ENCODE assay signal across 12 cellular contexts in the genomic region with DNA sequence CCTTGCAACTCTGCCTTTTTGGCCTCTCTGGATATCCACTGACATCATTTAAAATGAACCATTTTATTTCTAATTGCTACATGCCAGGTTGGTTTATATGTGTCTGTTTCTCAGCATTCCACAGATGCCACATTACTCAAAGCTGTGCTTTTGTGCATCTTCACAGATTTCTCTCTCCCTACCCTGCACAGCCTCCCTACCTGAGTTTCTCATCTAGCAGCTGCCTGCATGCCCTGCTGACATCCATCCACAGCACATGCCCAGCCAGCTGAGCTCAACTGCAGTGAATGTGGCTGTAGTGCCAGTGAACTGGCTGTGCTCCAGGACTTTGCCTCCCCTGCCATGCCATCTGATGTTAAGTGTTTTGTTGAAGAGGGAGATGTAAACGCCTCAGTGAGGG. TPM values are rescaled to one million over a fixed set of nuclear protein-coding genes. Genes with fewer than 3 reads are reported as not detected.
DNase-seq lines count a peak whose midpoint lies in the region; ATAC-seq and TF ChIP-seq lines count a peak whose summit lies in the region.
"Had no signal": no experiment of that assay in that cellular context is flagged by ENCODE, and none has a peak within 500 bp of the region (broad histone marks: within the 10 kb centered on the region; RNA-seq: fewer than 3 reads in every experiment).

No MANE protein-coding gene starts in this region.

- H3K4me3 Mint-ChIP-seq in H9, result no peak overlapping the region
- H3K4me3 Mint-ChIP-seq: WTC11 had no signal

- H3T11ph ChIP-seq in H9 (ENCODE audit: low read length), result no peak overlapping the region

- H2BK15ac ChIP-seq in H9 (ENCODE audit: low read depth, low read length), result no peak overlapping the region

- H3K23ac ChIP-seq in H9 (ENCODE audit: insufficient read length, low read depth, low read length), result no peak overlapping the region

- no peaks in the 10 kb centered on the region for H3K23me2 ChIP-seq in H9 (ENCODE audit: insufficient read length, low read depth, low read length, poor library complexity, severe bottlenecking)

- no peak overlapping the region for H3K4me3 ChIP-seq in right cardiac atrium (ENCODE audit: low read length)

- H4K20me1 ChIP-seq in H9 (ENCODE audit: control insufficient read depth, insufficient read depth, insufficient read length), result no peaks in the 10 kb centered on the region

- H3K4me1 Mint-ChIP-seq in H9, result peaks cover 43% of the 10 kb centered on the region in 2 experiments

- H3K79me2 ChIP-seq in H9 (ENCODE audit: insufficient read depth, low read length), result peaks cover 6% of the 10 kb centered on the region; the same call in 1 of the 2 replicates

- H3K4me2 ChIP-seq in H9 (ENCODE audit: insufficient read depth, insufficient read length, low read length), result no peak overlapping the region

- no peak overlapping the region for H2BK120ac ChIP-seq in H9 (ENCODE audit: low read depth, low read length, poor library complexity, severe bottlenecking)

- H4K5ac ChIP-seq in H9 (ENCODE audit: insufficient read length, low read depth, low read length), result no peak overlapping the region

- H3K4ac ChIP-seq in H9 (ENCODE audit: low read depth, low read length), result no peak overlapping the region

- H3K9me3 ChIP-seq in H9 (ENCODE audit: control insufficient read depth, low read depth, low read length) (no peaks in the 10 kb centered on the region), right cardiac atrium (ENCODE audit: control insufficient read depth, low read length) (no peaks in the 10 kb centered on the region)

- no peak overlapping the region for H3K27ac ChIP-seq in H9 (ENCODE audit: insufficient read length, low read depth, low read length)
- H3K27ac ChIP-seq in right cardiac atrium (ENCODE audit: low read length), result no peak overlapping the region
- H3K27ac ChIP-seq: RWPE1 had no signal

- no CpG with 5 or more reads among the region's 1 CpG for WGBS in H9 (ENCODE audit: extremely low coverage, insufficient read length, low lambda C conversion rate)
- 63% methylated on average over 1 of the region's 1 CpG for WGBS in right cardiac atrium

- no peak overlapping the region for H2BK5ac ChIP-seq in H9 (ENCODE audit: insufficient read length, low read length)

- H3K27me3 ChIP-seq in H9 (ENCODE audit: insufficient read depth, low read length) (no peaks in the 10 kb centered on the region), right cardiac atrium (ENCODE audit: control insufficient read depth, insufficient read depth) (no peaks in the 10 kb centered on the region)

- peaks cover 4% of the 10 kb centered on the region for H3K79me1 ChIP-seq in H9 (ENCODE audit: insufficient read depth, low read depth, low read length, poor library complexity, severe bottlenecking)

- H2AK5ac ChIP-seq in H9 (ENCODE audit: insufficient read length, low read length), result no peak overlapping the region

- no peak overlapping the region for H2AFZ ChIP-seq in H9 (ENCODE audit: low read length)

- no peak overlapping the region for H3K9ac ChIP-seq in H9 (ENCODE audit: extremely low read depth, insufficient read length, low read length)

- H2BK20ac ChIP-seq in H9 (ENCODE audit: low read depth, low read length, poor library complexity, severe bottlenecking), result no peak overlapping the region

- H3K36me3 Mint-ChIP-seq in H9 (ENCODE audit: insufficient read depth in 1 of 3, low read depth in 3 of 3), result no peaks in the 10 kb centered on the region
- H3K36me3 Mint-ChIP-seq: WTC11 had no signal

- no peaks in the 10 kb centered on the region for H3K27me3 Mint-ChIP-seq in H9 (ENCODE audit: low read depth)

- H2BK12ac ChIP-seq in H9 (ENCODE audit: insufficient read length, low read depth, low read length), result no peak overlapping the region

- H4K91ac ChIP-seq in H9 (ENCODE audit: insufficient read length, low read depth, low read length), result no peak overlapping the region

- H4K8ac ChIP-seq in H9 (replicated peaks; ENCODE audit: insufficient read length, low read depth, low read length), result no peak overlapping the region

- intact Hi-C loops in right cardiac atrium (cut with DNase I), result no loop called here

- peak overlapping the region; percentile 32; the same call in 1 of the 2 replicates for H3K14ac ChIP-seq in H9 (ENCODE audit: insufficient read depth, low read length)

- ATAC-seq in right cardiac atrium (peak; percentile 69 to 80), GM21717 (IDR thresholded peaks at IDR 0.05; ENCODE audit: unreplicated experiment) (no peak)
- ATAC-seq: WTC11 had no signal

- peak; percentile 25 for DNase-seq in A172 (ENCODE audit: low spot score)
- DNase-seq in H9, result no peak
- DNase-seq in NCI-H774 (lab: John Stamatoyannopoulos, UW), result peak; percentile 46
- peak in 2 of 3 donors; percentile 76 to 81 for DNase-seq in right cardiac atrium
- DNase-seq in stimulated activated CD4-positive, alpha-beta T cell treated with anti-CD3 and anti-CD28 coated beads, Interleukin-2, amount 100 ng/mL, for 24 hours, result no peak
- no peak for DNase-seq in SKM-1 (lab: John Stamatoyannopoulos, UW; ENCODE audit: unreplicated experiment)
- no peak for DNase-seq in activated CD8-positive, alpha-beta memory T cell treated with anti-CD3 and anti-CD28 coated beads for 24 hours
- DNase-seq: activated T-cell treated with anti-CD3 and anti-CD28 coated beads, Interleukin-2, amount 50 U/mL, for 48 hours; stimulated activated CD4-positive, alpha-beta T cell treated with anti-CD3 and anti-CD28 coated beads, Interleukin-2, amount 100 ng/mL, for 48 hours had no signal

- H3K18ac ChIP-seq in H9 (ENCODE audit: insufficient read length, low read depth, low read length), result no peak overlapping the region

- no peaks in the 10 kb centered on the region for H3K9me3 Mint-ChIP-seq in H9
- H3K9me3 Mint-ChIP-seq: WTC11 had no signal

- no peak overlapping the region for H3K56ac ChIP-seq in H9 (ENCODE audit: insufficient read length, low read depth, low read length)

- H3K4me1 ChIP-seq in H9 (ENCODE audit: insufficient read depth, low read length), result peaks cover 4% of the 10 kb centered on the region; the same call in 1 of the 2 replicates
- H3K4me1 ChIP-seq in right cardiac atrium (ENCODE audit: control insufficient read depth, insufficient read depth, low read length), result peaks cover 16% of the 10 kb centered on the region

- no peak for TF ChIP-seq CTCF in H9 (conservative IDR thresholded peaks at IDR 0.05)

- peak overlapping the region; percentile 59 to 74 (median 59); a peak in 4 of 7 replicates for H3K27ac Mint-ChIP-seq in H9
- H3K27ac Mint-ChIP-seq: WTC11 had no signal

RNA-seq across cellular contexts. Expression of a gene that starts 44.5 kb away (rescaled TPM):
- total RNA-seq in A172 (2014; rRNA removed; shearing (Covaris generic)), result 39.6 and 52.6 TPM in 2 replicates
- 52.0 and 52.3 TPM in 2 replicates for total RNA-seq in H9 (2021)
- total RNA-seq in right cardiac atrium, result 10 to 100 TPM; 49.2 to 74.8 (median 62.7) TPM
- polyA plus RNA-seq in right cardiac atrium, result 32.4 TPM

RNA-seq across cellular contexts. Expression of a gene that starts 44.7 kb away (rescaled TPM):
- 0.65 and 0.90 TPM in 2 replicates for total RNA-seq in A172 (2014; rRNA removed; shearing (Covaris generic))
- total RNA-seq in H9 (2021), result 1.1 and 1.5 TPM in 2 replicates
- 1 to 10 TPM in 3 of 4 donors, under 1 TPM in 1; 0.70 to 2.4 (median 1.7) TPM for total RNA-seq in right cardiac atrium
- 0.23 TPM for polyA plus RNA-seq in right cardiac atrium

Comparison
In these comparisons a context has a peak if more than half of its experiments do, and no peak if none do; other contexts are left out.
1. DNase-seq: peak in A172 (single experiment), NCI-H774 (single experiment) and right cardiac atrium (2 of 3); none in H9 (single experiment), stimulated activated CD4-positive, alpha-beta T cell treated with anti-CD3 and anti-CD28 coated beads, Interleukin-2, amount 100 ng/mL, for 24 hours (0 of 2), SKM-1 (single experiment) and activated CD8-positive, alpha-beta memory T cell treated with anti-CD3 and anti-CD28 coated beads for 24 hours (single experiment).